In genomic region chr2:73111300-73112025, GRCh38 we compare ENCODE assay signal across 8 cellular contexts. TPM values are rescaled to one million over a fixed set of nuclear protein-coding genes. Genes with fewer than 3 reads are reported as not detected.
DNase-seq lines count a peak whose midpoint lies in the region; ATAC-seq, FAIRE-seq and TF ChIP-seq lines count a peak whose summit lies in the region.

No MANE protein-coding gene starts in this region.

- ATAC-seq in left colon, result peak; percentile 66
- no peak for ATAC-seq in stimulated activated naive CD8-positive, alpha-beta T cell treated with anti-CD3 and anti-CD28 coated beads, Interleukin-15, amount 100 ng/mL, for 72 hours
- no peak for ATAC-seq in GM19397 (IDR thresholded peaks at IDR 0.05; ENCODE audit: unreplicated experiment)

- intact Hi-C loops in left colon (cut with DNase I, micrococcal nuclease), result no loop called here

- H3K4me3 ChIP-seq in bronchial epithelial cell (ENCODE audit: low read depth, low read length), result peak overlapping the region; percentile 68

- H3K4me1 Mint-ChIP-seq in stimulated activated naive CD8-positive, alpha-beta T cell treated with anti-CD3 and anti-CD28 coated beads, Interleukin-15, amount 100 ng/mL, for 72 hours, result peaks cover 24% of the 10 kb centered on the region

- FAIRE-seq in RCC 7860 (lab: Jason Lieb, UNC), result peak; percentile 92
- no peak for FAIRE-seq in bronchial epithelial cell (lab: Jason Lieb, UNC)

- no peaks in the 10 kb centered on the region for H3K36me3 ChIP-seq in bronchial epithelial cell (ENCODE audit: control insufficient read depth, insufficient read depth, low read length)

- H3K27me3 ChIP-seq in bronchial epithelial cell (ENCODE audit: control insufficient read depth, insufficient read depth, low read length), result no peaks in the 10 kb centered on the region

- TF ChIP-seq CTCF in bronchial epithelial cell (IDR thresholded peaks at IDR 0.05; ENCODE audit: insufficient read depth, low read length, severe bottlenecking), result peak; percentile 10

- H3K9me3 Mint-ChIP-seq in stimulated activated naive CD8-positive, alpha-beta T cell treated with anti-CD3 and anti-CD28 coated beads, Interleukin-15, amount 100 ng/mL, for 72 hours, result no peaks in the 10 kb centered on the region

- DNase-seq in NCI-H1417 (lab: John Stamatoyannopoulos, UW) (peak in 2 of 3 experiments; percentile 56 to 63), NCI-H1417 treated with DMSO at 0.1 percent for 48 hours (lab: John Stamatoyannopoulos, UW) (no peak), RCC 7860 (ENCODE audit: low spot score) (peak; percentile 88), bronchial epithelial cell (ENCODE audit: low read depth) (peak; percentile 60), left colon (peak; percentile 55 to 58), NCI-H2081 treated with DMSO at 0.1 percent for 48 hours (lab: John Stamatoyannopoulos, UW) (no peak)
- DNase-seq in stimulated activated naive CD8-positive, alpha-beta T cell treated with anti-CD3 and anti-CD28 coated beads, Interleukin-15, amount 100 ng/mL, for 72 hours, result peak; percentile 14 to 20

- H3K27ac Mint-ChIP-seq in stimulated activated naive CD8-positive, alpha-beta T cell treated with anti-CD3 and anti-CD28 coated beads, Interleukin-15, amount 100 ng/mL, for 72 hours, result peak overlapping the region; percentile 34 to 65

- H3K27me3 Mint-ChIP-seq in stimulated activated naive CD8-positive, alpha-beta T cell treated with anti-CD3 and anti-CD28 coated beads, Interleukin-15, amount 100 ng/mL, for 72 hours, result peaks cover 16% of the 10 kb centered on the region

- peak overlapping the region; percentile 78 to 90 for H3K4me3 Mint-ChIP-seq in stimulated activated naive CD8-positive, alpha-beta T cell treated with anti-CD3 and anti-CD28 coated beads, Interleukin-15, amount 100 ng/mL, for 72 hours

RNA-seq across cellular contexts. Expression of gene RAB11FIP5, which starts 1.3 kb away (rescaled TPM):
- total RNA-seq in bronchial epithelial cell (19.5 and 21.9 TPM in 2 replicates), left colon (10 to 100 TPM; 19.3 to 19.7 TPM)

RNA-seq across cellular contexts. Expression of gene SFXN5, which starts 40.0 kb away (rescaled TPM):
- total RNA-seq in bronchial epithelial cell (5.3 and 8.2 TPM in 2 replicates), left colon (10 to 100 TPM; 19.9 to 20.5 TPM)

Comparison
In these comparisons a context has a peak if more than half of its experiments do, and no peak if none do; other contexts are left out.
1. DNase-seq: peak in NCI-H1417 (2 of 3), RCC 7860 (single experiment), bronchial epithelial cell (single experiment), left colon (2 of 2) and stimulated activated naive CD8-positive, alpha-beta T cell treated with anti-CD3 and anti-CD28 coated beads, Interleukin-15, amount 100 ng/mL, for 72 hours (2 of 2); none in NCI-H1417 treated with DMSO at 0.1 percent for 48 hours (single experiment) and NCI-H2081 treated with DMSO at 0.1 percent for 48 hours (single experiment).